In genomic region chr4:64305565-64306254, GRCh38 we compare ENCODE assay signal across 17 cellular contexts.
"Had no signal": no experiment of that assay in that cellular context is flagged by ENCODE, and none has a peak within 500 bp of the region (broad histone marks: within the 10 kb centered on the region; RNA-seq: fewer than 3 reads in every experiment).

No MANE protein-coding gene starts in this region.

- H3K4me3 ChIP-seq: adrenal gland, lower lobe of right lung, psoas muscle, right lobe of liver, smooth muscle cell had no signal

- H3K9me3 ChIP-seq: adrenal gland, lower lobe of right lung, psoas muscle, right lobe of liver had no signal

- H3K27ac ChIP-seq: adrenal gland, lower lobe of right lung, psoas muscle, right lobe of liver had no signal

- H3K4me1 ChIP-seq: adrenal gland, lower lobe of right lung, psoas muscle, right lobe of liver had no signal

- ATAC-seq: lower lobe of right lung, psoas muscle, right lobe of liver, WTC11 had no signal

- DNase-seq: activated CD4-positive, alpha-beta memory T cell treated with anti-CD3 and anti-CD28 coated beads, Interleukin-2, amount 10 ng/mL, durations not matched to agents 7 days and 5 days; activated CD4-positive, alpha-beta T cell treated with anti-CD3 and anti-CD28 coated beads for 4 hours; activated CD8-positive, alpha-beta memory T cell treated with anti-CD3 and anti-CD28 coated beads, Interleukin-2, amount 50 U/mL, for 4 hours; activated effector memory CD4-positive, alpha-beta T cell treated with anti-CD3 and anti-CD28 coated beads, Interleukin-2, amount 50 U/mL, for 16 hours; activated T-cell treated with anti-CD3 and anti-CD28 coated beads, Interleukin-2, amount 50 U/mL, for 48 hours; adrenal gland; hypothalamus; lower lobe of right lung; midbrain; psoas muscle; right lobe of liver; stimulated activated CD4-positive, alpha-beta T cell treated with anti-CD3 and anti-CD28 coated beads, Interleukin-4, amount 100 ng/mL, for 4 hours; stimulated activated CD8-positive, alpha-beta memory T cell treated with anti-CD3 and anti-CD28 coated beads, Interleukin-4, amount 100 ng/mL, for 48 hours; stimulated activated naive CD4-positive, alpha-beta T cell treated with Interleukin-2 at 50 U/mL for 16 hours; substantia nigra had no signal

- H3K36me3 ChIP-seq: adrenal gland, lower lobe of right lung, right lobe of liver had no signal

- H3K27me3 ChIP-seq: adrenal gland, right lobe of liver had no signal
